ENCODE assay signal across 10 cellular contexts in genomic region chr2:221104391-221104811, GRCh38.
DNase-seq lines count a peak whose midpoint lies in the region; ATAC-seq and TF ChIP-seq lines count a peak whose summit lies in the region.
"Had no signal": no experiment of that assay in that cellular context is flagged by ENCODE, and none has a peak within 500 bp of the region (broad histone marks: within the 10 kb centered on the region; RNA-seq: fewer than 3 reads in every experiment).

No MANE protein-coding gene starts in this region.

- POLR2A ChIA-PET in Caco-2 (lab: Charles Lee): no interaction called here

- peaks cover 2% of the 10 kb centered on the region for H3K27me3 Mint-ChIP-seq in Caco-2 (ENCODE audit: insufficient read depth, unreplicated experiment)

- no peak overlapping the region for H3K4me3 Mint-ChIP-seq in Caco-2 (ENCODE audit: unreplicated experiment)
- H3K4me3 Mint-ChIP-seq: stimulated activated naive CD8-positive, alpha-beta T cell treated with anti-CD3 and anti-CD28 coated beads, Interleukin-15, amount 100 ng/mL, for 72 hours had no signal

- intact Hi-C loops in left lung (cut with DNase I) (no loop called here), Caco-2 (cut with micrococcal nuclease; ENCODE audit: unreplicated experiment) (loop anchor here (10.0 kb wide), 1 partner anchor 420 kb away; no protein-coding TSS in a partner anchor)

- no peak for TF ChIP-seq POLR2A in tibial nerve (IDR thresholded peaks at IDR 0.05)

- no TSS peak for BruUV-seq in Caco-2 (replicated peaks; lab: Mats Ljungman, UMichigan)

- H3K4me1 ChIP-seq in left lung (peaks cover 0 to 9% of the 10 kb centered on the region in 2 donors), tibial nerve (peaks cover 0 to 12% (median 0%) of the 10 kb centered on the region in 4 donors), Caco-2 (no peaks in the 10 kb centered on the region)
- H3K4me1 ChIP-seq: A549 had no signal

- H3K27me3 ChIP-seq in left lung (no peaks in the 10 kb centered on the region), tibial nerve (no peaks in the 10 kb centered on the region), Caco-2 (replicated peaks; ENCODE audit: control insufficient read depth, insufficient read depth, low read length) (no peaks in the 10 kb centered on the region)

- H3K9me3 Mint-ChIP-seq in Caco-2 (ENCODE audit: unreplicated experiment): no peaks in the 10 kb centered on the region

- DNase-seq in NCI-H146 (lab: John Stamatoyannopoulos, UW): peak; percentile 19
- no peak for DNase-seq in NCI-H146 treated with DMSO at 0.1 percent for 48 hours (lab: John Stamatoyannopoulos, UW; ENCODE audit: unreplicated experiment)
- peak; percentile 48 for DNase-seq in astrocyte of the hippocampus (ENCODE audit: low read depth, low spot score)
- peak; percentile 43 to 75 for DNase-seq in left lung
- peak; percentile 36 for DNase-seq in tibial nerve (ENCODE audit: low spot score in 2 of 2)
- no peak for DNase-seq in stimulated activated naive CD4-positive, alpha-beta T cell (lab: John Stamatoyannopoulos, UW)
- DNase-seq in Caco-2: no peak
- DNase-seq: stimulated activated naive CD8-positive, alpha-beta T cell treated with anti-CD3 and anti-CD28 coated beads, Interleukin-15, amount 100 ng/mL, for 72 hours had no signal

- ATAC-seq in left lung (peak; percentile 74), HG03045 (IDR thresholded peaks at IDR 0.05; ENCODE audit: unreplicated experiment) (no peak)
- ATAC-seq: stimulated activated naive CD8-positive, alpha-beta T cell treated with anti-CD3 and anti-CD28 coated beads, Interleukin-15, amount 100 ng/mL, for 72 hours had no signal

- no peaks in the 10 kb centered on the region for H3K36me3 Mint-ChIP-seq in Caco-2 (ENCODE audit: insufficient read depth, unreplicated experiment)

- CTCF ChIA-PET in Caco-2 (lab: Charles Lee): no interaction called here

- H3K27ac Mint-ChIP-seq in Caco-2 (ENCODE audit: unreplicated experiment): no peak overlapping the region

- TF ChIP-seq CTCF in left lung (IDR thresholded peaks at IDR 0.05): no peak
- no peak for TF ChIP-seq CTCF in tibial nerve (IDR thresholded peaks at IDR 0.05)
- TF ChIP-seq CTCF in Caco-2 (IDR thresholded peaks at IDR 0.05; ENCODE audit: insufficient read depth in 1 of 2, low read depth in 1 of 2, low read length in 1 of 2, severe bottlenecking in 1 of 2, unreplicated experiment in 1 of 2): no peak

- TF ChIP-seq EP300 in tibial nerve (IDR thresholded peaks at IDR 0.05): no peak

- no peaks in the 10 kb centered on the region for H3K36me3 ChIP-seq in left lung
- H3K36me3 ChIP-seq in tibial nerve: no peaks in the 10 kb centered on the region
- no peaks in the 10 kb centered on the region for H3K36me3 ChIP-seq in Caco-2 (ENCODE audit: control insufficient read depth, insufficient read depth, low read length)

- H3K27ac ChIP-seq in left lung (peak overlapping the region in 1 of 2 donors; percentile 18), tibial nerve (peak overlapping the region in 1 of 4 donors; percentile 22)
- H3K27ac ChIP-seq: A549 had no signal

- H3K4me3 ChIP-seq in left lung (no peak overlapping the region), tibial nerve (no peak overlapping the region), Caco-2 (ENCODE audit: low read depth, low read length) (no peak overlapping the region)
- H3K4me3 ChIP-seq: A549 had no signal

- H3K9me3 ChIP-seq in left lung: no peaks in the 10 kb centered on the region
- no peaks in the 10 kb centered on the region for H3K9me3 ChIP-seq in tibial nerve
- H3K9me3 ChIP-seq in Caco-2: no peaks in the 10 kb centered on the region
- H3K9me3 ChIP-seq: A549 had no signal

- no peaks in the 10 kb centered on the region for H3K4me1 Mint-ChIP-seq in Caco-2 (ENCODE audit: low read depth, unreplicated experiment)
- H3K4me1 Mint-ChIP-seq: stimulated activated naive CD8-positive, alpha-beta T cell treated with anti-CD3 and anti-CD28 coated beads, Interleukin-15, amount 100 ng/mL, for 72 hours had no signal

- WGBS in tibial nerve, 2 donors: 18 to 24% methylated on average over 12 of the region's 12 CpGs

Comparison
In these comparisons a context has a peak if more than half of its experiments do, and no peak if none do; other contexts are left out.
1. DNase-seq: peak in NCI-H146 (single experiment), astrocyte of the hippocampus (single experiment), left lung (2 of 2) and tibial nerve (2 of 2); none in NCI-H146 treated with DMSO at 0.1 percent for 48 hours (single experiment), stimulated activated naive CD4-positive, alpha-beta T cell (0 of 6) and Caco-2 (0 of 2).